14 cellular contexts compared by ENCODE assay signal in the genomic region with DNA sequence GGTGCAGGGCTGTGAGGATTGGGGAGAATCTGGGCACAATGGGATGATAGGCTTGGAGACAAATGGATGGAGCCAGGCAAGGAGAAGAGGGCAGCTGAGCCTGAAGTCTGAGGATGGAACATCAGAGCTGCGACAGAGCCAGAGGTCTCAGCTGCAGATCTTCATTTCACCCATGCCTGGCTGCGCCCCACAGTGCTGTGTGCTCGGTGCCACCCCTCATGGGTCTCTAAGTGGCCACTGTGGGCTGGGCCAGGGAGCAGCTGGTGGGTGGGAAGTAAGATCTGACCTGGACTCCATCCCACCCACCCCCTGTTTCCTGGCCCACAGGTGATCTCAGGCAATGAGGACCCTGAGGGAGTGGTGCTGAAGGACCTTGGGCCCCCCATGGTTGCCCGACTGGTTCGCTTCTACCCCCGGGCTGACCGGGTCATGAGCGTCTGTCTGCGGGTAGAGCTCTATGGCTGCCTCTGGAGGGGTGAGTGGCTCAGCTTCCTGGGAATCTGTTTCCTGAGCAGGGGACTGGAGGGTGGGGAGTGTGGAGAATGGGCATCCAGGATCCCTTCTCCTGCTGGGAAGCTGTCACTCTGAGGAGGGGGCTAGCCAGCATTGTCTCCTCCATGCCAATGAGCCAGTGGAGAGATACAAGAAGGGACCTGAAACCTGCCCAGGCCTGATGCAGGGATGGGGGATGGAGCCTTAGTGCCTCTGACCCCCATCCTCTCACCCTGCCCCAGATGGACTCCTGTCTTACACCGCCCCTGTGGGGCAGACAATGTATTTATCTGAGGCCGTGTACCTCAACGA.
DNase-seq lines count a peak whose midpoint lies in the region; ATAC-seq and TF ChIP-seq lines count a peak whose summit lies in the region.
"Had no signal": no experiment of that assay in that cellular context is flagged by ENCODE, and none has a peak within 500 bp of the region (broad histone marks: within the 10 kb centered on the region; RNA-seq: fewer than 3 reads in every experiment).

No MANE protein-coding gene starts in this region.

- DNase-seq in 8988T, result peak; percentile 28
- no peak for DNase-seq in RWPE1 (ENCODE audit: low spot score)
- no peak for DNase-seq in activated T-cell treated with anti-CD3 and anti-CD28 coated beads, Interleukin-2, amount 50 U/mL, for 1 hour
- DNase-seq in NCI-H446 (lab: John Stamatoyannopoulos, UW), result no peak
- DNase-seq: activated CD4-positive, alpha-beta T cell treated with anti-CD3 and anti-CD28 coated beads for 36 hours; activated T-cell treated with anti-CD3 and anti-CD28 coated beads, Interleukin-2, amount 50 U/mL, for 24 hours; Caco-2; cerebellar nuclear complex; immature natural killer cell; NCI-H82; stomach had no signal

- peak overlapping the region; percentile 84 for H3K27ac ChIP-seq in RWPE1
- peak overlapping the region; percentile 89 for H3K27ac ChIP-seq in layer of hippocampus (ENCODE audit: low read depth, low read length)
- H3K27ac ChIP-seq: ovary had no signal

- POLR2A ChIA-PET in RWPE1 (lab: Yijun Ruan, JAX; ENCODE audit: low non-redundant PET), result interaction anchor here (0.6 kb wide), 1 partner anchor 79 kb away, joined by 3 read pairs; no protein-coding TSS in a partner anchor

- no peaks in the 10 kb centered on the region for H3K27me3 ChIP-seq in layer of hippocampus (ENCODE audit: control insufficient read depth, insufficient read depth, low read length)
- H3K27me3 ChIP-seq: ovary, stomach had no signal

- CTCF ChIA-PET in RWPE1 (lab: Yijun Ruan, JAX), result interaction anchor here (0.6 to 1.6 kb wide), 4 partner anchors 14 to 184 kb away, joined by 3 to 6 read pairs (median 4); partner anchors contain the start of genes MDC1 and VARS2

- no peak for ATAC-seq in GM21529 (IDR thresholded peaks at IDR 0.05; ENCODE audit: unreplicated experiment)
- ATAC-seq: activated CD4-positive, alpha-beta T cell treated with anti-CD3 and anti-CD28 coated beads for 36 hours had no signal

- no peak for TF ChIP-seq CTCF in RWPE1 (conservative IDR thresholded peaks at IDR 0.05; ENCODE audit: low read depth)
